20 cellular contexts compared by ENCODE assay signal in genomic region chr7:44333971-44334733, GRCh38. TPM values are rescaled to one million over a fixed set of nuclear protein-coding genes. Genes with fewer than 3 reads are reported as not detected.
A peak's percentile ranks its signal among the peaks of the same experiment; 100 is the strongest.
DNase-seq lines count a peak whose midpoint lies in the region; ATAC-seq and FAIRE-seq lines count a peak whose summit lies in the region.
"Had no signal": no experiment of that assay in that cellular context is flagged by ENCODE, and none has a peak within 500 bp of the region (broad histone marks: within the 10 kb centered on the region; RNA-seq: fewer than 3 reads in every experiment).

No MANE protein-coding gene starts in this region.

- H3K9me3 ChIP-seq in neuronal stem cell (replicated peaks in 1 of 2; ENCODE audit: control insufficient read depth in 2 of 2, insufficient read depth in 1 of 2, low read depth in 1 of 2, low read length in 2 of 2), result no peaks in the 10 kb centered on the region

- peaks cover 0 to 18% (median 0%) of the 10 kb centered on the region in 3 experiments for H3K27me3 ChIP-seq in neuronal stem cell (ENCODE audit: control insufficient read depth in 3 of 3, insufficient read depth in 3 of 3, low read depth in 1 of 3, low read length in 3 of 3)
- H3K27me3 ChIP-seq: tibial artery had no signal

- no peak overlapping the region for H2BK5ac ChIP-seq in neuronal stem cell (ENCODE audit: low read length)

- no peak overlapping the region for H3K4me3 ChIP-seq in neuronal stem cell (ENCODE audit: low read length in 2 of 2)
- H3K4me3 ChIP-seq: tibial artery had no signal

- ATAC-seq in HG03565 (IDR thresholded peaks at IDR 0.05; ENCODE audit: unreplicated experiment), result no peak
- ATAC-seq in HG03432 (IDR thresholded peaks at IDR 0.05; ENCODE audit: unreplicated experiment), result no peak

- H2BK120ac ChIP-seq in neuronal stem cell (ENCODE audit: low read depth, low read length), result no peak overlapping the region

- no peak overlapping the region for H3K9ac ChIP-seq in neuronal stem cell (ENCODE audit: low read depth, low read length, poor library complexity)
- H3K9ac ChIP-seq: KMS-11 had no signal

- H3K18ac ChIP-seq in neuronal stem cell (ENCODE audit: low read length), result no peak overlapping the region

- no peak overlapping the region for H4K91ac ChIP-seq in neuronal stem cell (ENCODE audit: low read depth, low read length, poor library complexity)

- H3K36me3 ChIP-seq in neuronal stem cell (replicated peaks in 1 of 2; ENCODE audit: control insufficient read depth in 2 of 2, insufficient read depth in 2 of 2, low read length in 2 of 2), result no peaks in the 10 kb centered on the region
- H3K36me3 ChIP-seq: tibial artery, WERI-Rb-1 had no signal

- DNase-seq in Ammon's horn (ENCODE audit: low spot score), result peak; percentile 73
- DNase-seq in RPMI7951 (ENCODE audit: low read depth), result peak; percentile 83
- peak; percentile 12 for DNase-seq in fibroblast of peridontal ligament (ENCODE audit: extremely low read depth)
- DNase-seq in middle frontal gyrus (ENCODE audit: extremely low spot score, low spot score), result peak; percentile 55
- no peak for DNase-seq in frontal cortex (ENCODE audit: low spot score in 2 of 2)
- no peak for DNase-seq in neuronal stem cell (ENCODE audit: low spot score)
- DNase-seq: ACHN; DND-41; erythroblast; NCI-H1092 treated with DMSO at 0.1 percent for 48 hours; NCI-H2171 treated with DMSO at 0.1 percent for 48 hours; NCI-H82; stimulated activated CD4-positive, alpha-beta T cell treated with anti-CD3 and anti-CD28 coated beads, Interleukin-4, amount 100 ng/mL, for 24 hours; stimulated activated CD8-positive, alpha-beta memory T cell treated with anti-CD3 and anti-CD28 coated beads, Interleukin-4, amount 100 ng/mL, for 48 hours; tibial artery; WERI-Rb-1 had no signal

- H3K27ac ChIP-seq in neuronal stem cell (replicated peaks; ENCODE audit: low read length), result no peak overlapping the region
- H3K27ac ChIP-seq: KMS-11, RWPE1, tibial artery, WERI-Rb-1 had no signal

- H3K4ac ChIP-seq in neuronal stem cell (ENCODE audit: low read length), result no peak overlapping the region

- H3K23ac ChIP-seq in neuronal stem cell (ENCODE audit: low read depth, low read length, poor library complexity), result no peak overlapping the region

- no peak overlapping the region for H2BK12ac ChIP-seq in neuronal stem cell (ENCODE audit: low read length)

- no peaks in the 10 kb centered on the region for H3K79me1 ChIP-seq in neuronal stem cell (ENCODE audit: low read depth, low read length)

- no peak overlapping the region for H4K8ac ChIP-seq in neuronal stem cell (ENCODE audit: low read depth, low read length)

- no peak overlapping the region for H3K14ac ChIP-seq in neuronal stem cell (ENCODE audit: low read length)

- no peak for FAIRE-seq in frontal cortex (lab: Jason Lieb, UNC)

- H3K4me1 ChIP-seq in neuronal stem cell (ENCODE audit: control insufficient read depth in 2 of 2, insufficient read depth in 1 of 2, low read depth in 1 of 2, low read length in 2 of 2), result no peaks in the 10 kb centered on the region

- H3K4me2 ChIP-seq in neuronal stem cell (ENCODE audit: insufficient read depth, low read length, poor library complexity, severe bottlenecking), result no peak overlapping the region
- H3K4me2 ChIP-seq: KMS-11 had no signal

- WGBS in neuronal stem cell (ENCODE audit: extremely low coverage in 2 of 2, insufficient read length in 2 of 2, insufficient replicate concordance in 1 of 2), 2 donors, result no CpG with 5 or more reads among the region's 18 CpGs

- no peak overlapping the region for H2AFZ ChIP-seq in neuronal stem cell (ENCODE audit: low read length)

- H2BK15ac ChIP-seq in neuronal stem cell (ENCODE audit: low read length), result no peak overlapping the region

- H2AK5ac ChIP-seq in neuronal stem cell (ENCODE audit: low read depth, low read length), result no peak overlapping the region

RNA-seq across cellular contexts. Expression of gene CAMK2B, which starts 8.8 kb away (rescaled TPM):
- total RNA-seq in RPMI7951 (2014; rRNA removed; shearing (Covaris generic)), result 10.9 and 19.6 TPM in 2 replicates
- 99.5 TPM for total RNA-seq in frontal cortex
- polyA plus RNA-seq in neuronal stem cell (2013, experiment 1 of 2), result 0.79 TPM
- polyA plus RNA-seq in neuronal stem cell (2013, experiment 2 of 2), result 0.65 TPM

Comparison
In these comparisons a context has a peak if more than half of its experiments do, and no peak if none do; other contexts are left out.
1. DNase-seq: peak in Ammon's horn (single experiment), RPMI7951 (single experiment), fibroblast of peridontal ligament (single experiment) and middle frontal gyrus (single experiment); none in frontal cortex (0 of 2) and neuronal stem cell (single experiment).